Comparison of ENCODE assay signal across 19 cellular contexts in genomic region chr5:66860199-66860975, GRCh38.
DNase-seq lines count a peak whose midpoint lies in the region; ATAC-seq, FAIRE-seq and TF ChIP-seq lines count a peak whose summit lies in the region.
"Had no signal": no experiment of that assay in that cellular context is flagged by ENCODE, and none has a peak within 500 bp of the region (broad histone marks: within the 10 kb centered on the region; RNA-seq: fewer than 3 reads in every experiment).

No MANE protein-coding gene starts in this region.

- H3K9me1 ChIP-seq in endothelial cell of umbilical vein (replicated peaks; ENCODE audit: control insufficient read depth, extremely low read depth, insufficient read depth, low read length), result no peaks in the 10 kb centered on the region

- intact Hi-C loops in endothelial cell of umbilical vein (cut with micrococcal nuclease) (loop anchor here (1.0 to 2.0 kb wide), 3 partner anchors 11 to 31 kb away; no protein-coding TSS in a partner anchor), PC-3 (cut with micrococcal nuclease) (no loop called here)
- intact Hi-C loops in activated CD4-positive, alpha-beta T cell treated with anti-CD3 and anti-CD28 coated beads for 36 hours (cut with DNase I, micrococcal nuclease), result no loop called here

- H3K36me3 ChIP-seq in HUES48 (ENCODE audit: control insufficient read depth, insufficient read depth, low read length) (no peaks in the 10 kb centered on the region), endothelial cell of umbilical vein (ENCODE audit: control insufficient read depth in 2 of 2, extremely low read depth in 1 of 2, insufficient read depth in 2 of 2, low read length in 2 of 2) (peaks cover 0 to 1% of the 10 kb centered on the region in 2 experiments), PC-3 (ENCODE audit: low read depth, low read length) (no peaks in the 10 kb centered on the region)
- H3K36me3 ChIP-seq: brain microvascular endothelial cell had no signal

- no peak overlapping the region for H3K4me3 ChIP-seq in AG10803 (ENCODE audit: low read length)
- no peak overlapping the region for H3K4me3 ChIP-seq in HUES48 (ENCODE audit: low read depth, low read length)
- peak overlapping the region in 1 of 3 experiments; percentile 17 for H3K4me3 ChIP-seq in endothelial cell of umbilical vein (replicated peaks in 1 of 3; ENCODE audit: insufficient read depth in 1 of 3, low read depth in 1 of 3, low read length in 3 of 3)
- no peak overlapping the region for H3K4me3 ChIP-seq in PC-3 (ENCODE audit: low read length)

- H3K9me2 ChIP-seq in PC-3 (replicated peaks; ENCODE audit: low read length), result no peaks in the 10 kb centered on the region

- H3K27ac ChIP-seq in HUES48 (ENCODE audit: low read depth, low read length), result peak overlapping the region; percentile 34
- H3K27ac ChIP-seq in endothelial cell of umbilical vein (ENCODE audit: insufficient read depth, low read depth, low read length), result peak overlapping the region; percentile 65
- no peak overlapping the region for H3K27ac ChIP-seq in PC-3 (ENCODE audit: low read length)
- H3K27ac ChIP-seq: brain microvascular endothelial cell had no signal

- no peak for ATAC-seq in activated CD4-positive, alpha-beta T cell treated with anti-CD3 and anti-CD28 coated beads for 36 hours
- ATAC-seq in PC-3, result no peak
- ATAC-seq: stimulated activated naive CD8-positive, alpha-beta T cell treated with anti-CD3 and anti-CD28 coated beads, Interleukin-15, Interleukin-2, amounts not matched to agents 100 U/mL and 50 U/mL, for 24 hours had no signal

- dilution Hi-C loops in endothelial cell of umbilical vein (cut with MboI; ENCODE audit: extremely low pct_ligation_motif_present, low sequenced_read_pairs), result no loop called here

- H3K36me3 Mint-ChIP-seq in nephron (ENCODE audit: low read depth), result no peaks in the 10 kb centered on the region
- H3K36me3 Mint-ChIP-seq in activated CD4-positive, alpha-beta T cell treated with anti-CD3 and anti-CD28 coated beads for 36 hours (ENCODE audit: low read depth), result no peaks in the 10 kb centered on the region

- H3K4me2 ChIP-seq in endothelial cell of umbilical vein (ENCODE audit: insufficient read depth, low read length), result peak overlapping the region; percentile 68
- no peak overlapping the region for H3K4me2 ChIP-seq in PC-3 (ENCODE audit: low read length)

- no peaks in the 10 kb centered on the region for H3F3A ChIP-seq in PC-3 (ENCODE audit: low read length, unreplicated experiment)

- peaks cover 11% of the 10 kb centered on the region for H3K4me1 Mint-ChIP-seq in nephron
- H3K4me1 Mint-ChIP-seq in activated CD4-positive, alpha-beta T cell treated with anti-CD3 and anti-CD28 coated beads for 36 hours, result peaks cover 3% of the 10 kb centered on the region
- H3K4me1 Mint-ChIP-seq: activated B cell treated with CpG ODN at 0.5 μM for 24 hours, B cell had no signal

- H3K4me1 ChIP-seq in HUES48 (ENCODE audit: control insufficient read depth, insufficient read depth, low read length) (peaks cover 28% of the 10 kb centered on the region), endothelial cell of umbilical vein (ENCODE audit: control insufficient read depth, extremely low read depth, insufficient read depth, low read length) (peaks cover 68% of the 10 kb centered on the region), PC-3 (ENCODE audit: insufficient read depth, low read length) (no peaks in the 10 kb centered on the region)

- no peaks in the 10 kb centered on the region for H3K9me3 Mint-ChIP-seq in nephron
- no peaks in the 10 kb centered on the region for H3K9me3 Mint-ChIP-seq in activated CD4-positive, alpha-beta T cell treated with anti-CD3 and anti-CD28 coated beads for 36 hours (ENCODE audit: low read depth)
- H3K9me3 Mint-ChIP-seq: activated B cell treated with CpG ODN at 0.5 μM for 24 hours; T-helper 1 cell treated with Interleukin-12 subunit alpha and Interleukin-12 subunit beta and Interleukin-4 antibody, amounts not matched to agents 30 μg/mL and 1 μg/mL, for 36 hours had no signal

- peak; percentile 88 for FAIRE-seq in endothelial cell of umbilical vein (lab: Jason Lieb, UNC)
- FAIRE-seq: D721Med had no signal

- H4K20me1 ChIP-seq in endothelial cell of umbilical vein (replicated peaks; ENCODE audit: control insufficient read depth, extremely low read depth, insufficient read depth, low read length) (no peaks in the 10 kb centered on the region), PC-3 (ENCODE audit: low read length) (no peaks in the 10 kb centered on the region)

- POLR2A ChIA-PET in endothelial cell of umbilical vein (lab: Charles Lee) (interaction anchor here (0.8 to 2.4 kb wide), 2 partner anchors 12 to 31 kb away, joined by 7 to 27 read pairs; no protein-coding TSS in a partner anchor), PC-3 (lab: Charles Lee; ENCODE audit: unreplicated experiment) (no interaction called here)
- POLR2A ChIA-PET in activated CD4-positive, alpha-beta T cell treated with anti-CD3 and anti-CD28 coated beads for 36 hours (lab: Charles Lee), result no interaction called here

- H3K79me2 ChIP-seq in endothelial cell of umbilical vein (ENCODE audit: control insufficient read depth, insufficient read depth, low read length) (peaks cover 18% of the 10 kb centered on the region), PC-3 (ENCODE audit: low read length) (no peaks in the 10 kb centered on the region)

- CTCF ChIA-PET in endothelial cell of umbilical vein (lab: Charles Lee) (interaction anchor here (0.9 to 7.2 kb wide), 7 partner anchors 12 to 46 kb away, joined by 4 to 123 read pairs (median 9); no protein-coding TSS in a partner anchor), PC-3 (lab: Charles Lee) (no interaction called here)
- CTCF ChIA-PET in activated CD4-positive, alpha-beta T cell treated with anti-CD3 and anti-CD28 coated beads for 36 hours (lab: Charles Lee), result interaction anchor here (0.6 to 1.8 kb wide), 5 partner anchors 30 to 629 kb away, joined by 3 to 5 read pairs (median 4); no protein-coding TSS in a partner anchor

- peak overlapping the region; percentile 1 to 38 (median 21) for H3K4me3 Mint-ChIP-seq in nephron
- no peak overlapping the region for H3K4me3 Mint-ChIP-seq in activated CD4-positive, alpha-beta T cell treated with anti-CD3 and anti-CD28 coated beads for 36 hours
- H3K4me3 Mint-ChIP-seq: activated B cell treated with CpG ODN at 0.5 μM for 24 hours; B cell; T-helper 1 cell treated with Interleukin-12 subunit alpha and Interleukin-12 subunit beta and Interleukin-4 antibody, amounts not matched to agents 30 μg/mL and 1 μg/mL, for 36 hours had no signal

- peaks cover 5% of the 10 kb centered on the region for H3K27me3 Mint-ChIP-seq in nephron (ENCODE audit: low read depth)
- H3K27me3 Mint-ChIP-seq in activated CD4-positive, alpha-beta T cell treated with anti-CD3 and anti-CD28 coated beads for 36 hours, result peaks cover 31% of the 10 kb centered on the region

- TF ChIP-seq POLR2A in endothelial cell of umbilical vein (IDR thresholded peaks at IDR 0.05; ENCODE audit: low read depth, low read length), result no peak

- no peak overlapping the region for H3K9ac ChIP-seq in HUES48 (ENCODE audit: low read depth, low read length)
- H3K9ac ChIP-seq in endothelial cell of umbilical vein (replicated peaks; ENCODE audit: extremely low read depth, insufficient read depth, low read length), result peak overlapping the region; percentile 20
- H3K9ac ChIP-seq in PC-3 (ENCODE audit: low read length), result no peak overlapping the region

- TF ChIP-seq CTCF in AG10803 (conservative IDR thresholded peaks at IDR 0.05; ENCODE audit: low read length) (no peak), endothelial cell of umbilical vein (IDR thresholded peaks at IDR 0.05; ENCODE audit: extremely low read depth in 1 of 2, insufficient read depth in 1 of 2, low read depth in 1 of 2, low read length in 2 of 2) (no peak), nephron (IDR thresholded peaks at IDR 0.05; ENCODE audit: unreplicated experiment in 3 of 3) (no peak), PC-3 (conservative IDR thresholded peaks at IDR 0.05; ENCODE audit: low read depth, low read length) (no peak)

- H2AFZ ChIP-seq in endothelial cell of umbilical vein (ENCODE audit: low read depth, low read length), result no peak overlapping the region
- no peak overlapping the region for H2AFZ ChIP-seq in PC-3 (ENCODE audit: low read length)

- TSS peak; percentile 74 for BruUV-seq in endothelial cell of umbilical vein (replicated peaks; lab: Mats Ljungman, UMichigan)
- no TSS peak for BruUV-seq in PC-3 (replicated peaks; lab: Mats Ljungman, UMichigan)

- H3K9me3 ChIP-seq in HUES48 (ENCODE audit: control insufficient read depth, insufficient read depth, low read length), result no peaks in the 10 kb centered on the region
- no peaks in the 10 kb centered on the region for H3K9me3 ChIP-seq in endothelial cell of umbilical vein (replicated peaks; ENCODE audit: control insufficient read depth, insufficient read depth, low read length)
- no peaks in the 10 kb centered on the region for H3K9me3 ChIP-seq in PC-3 (ENCODE audit: low read length)

- peak; percentile 3 for DNase-seq in AG10803 (ENCODE audit: low read depth)
- peak; percentile 94 for DNase-seq in endothelial cell of umbilical vein (ENCODE audit: low read depth, low spot score)
- DNase-seq in stimulated activated CD4-positive, alpha-beta T cell treated with anti-CD3 and anti-CD28 coated beads, Interleukin-4, amount 100 ng/mL, for 4 hours, result no peak
- no peak for DNase-seq in activated CD4-positive, alpha-beta T cell treated with anti-CD3 and anti-CD28 coated beads for 36 hours
- no peak for DNase-seq in PC-3
- no peak for DNase-seq in amygdala (lab: John Stamatoyannopoulos, UW)
- DNase-seq: activated B cell treated with CpG ODN at 0.5 μM for 24 hours; activated naive CD4-positive, alpha-beta T cell treated with Interleukin-2 at 50 U/mL for 16 hours; brain microvascular endothelial cell; HCEC 1CT; NCI-H2081; NK-92 treated with Interleukin-12 subunit alpha and Interleukin-12 subunit beta, amount 100 ng/mL, for 24 hours; occipital lobe; stimulated activated naive CD8-positive, alpha-beta T cell treated with anti-CD3 and anti-CD28 coated beads, Interleukin-15, Interleukin-2, amounts not matched to agents 100 U/mL and 50 U/mL, for 24 hours had no signal

- H3K27me3 ChIP-seq in HUES48 (ENCODE audit: control insufficient read depth, insufficient read depth, low read length) (no peaks in the 10 kb centered on the region), endothelial cell of umbilical vein (ENCODE audit: control insufficient read depth in 2 of 2, insufficient read depth in 2 of 2, low read length in 2 of 2) (no peaks in the 10 kb centered on the region), PC-3 (ENCODE audit: low read length) (no peaks in the 10 kb centered on the region)
- H3K27me3 ChIP-seq: brain microvascular endothelial cell had no signal

- peak overlapping the region in 2 of 3 experiments; percentile 20 to 45 for H3K27ac Mint-ChIP-seq in nephron
- no peak overlapping the region for H3K27ac Mint-ChIP-seq in activated CD4-positive, alpha-beta T cell treated with anti-CD3 and anti-CD28 coated beads for 36 hours
- H3K27ac Mint-ChIP-seq: activated B cell treated with CpG ODN at 0.5 μM for 24 hours, B cell had no signal

TF ChIP-seq in endothelial cell of umbilical vein, 7 proteins besides CTCF, POLR2A, EP300 and RAD21 (continues in another document):
- TF ChIP-seq MAX (IDR thresholded peaks at IDR 0.05; ENCODE audit: insufficient read depth, insufficient read length), result peak; percentile 37

Comparison
In these comparisons a context has a peak if more than half of its experiments do, and no peak if none do; other contexts are left out.
1. DNase-seq: peak in AG10803 (single experiment) and endothelial cell of umbilical vein (single experiment); none in stimulated activated CD4-positive, alpha-beta T cell treated with anti-CD3 and anti-CD28 coated beads, Interleukin-4, amount 100 ng/mL, for 4 hours (0 of 2), activated CD4-positive, alpha-beta T cell treated with anti-CD3 and anti-CD28 coated beads for 36 hours (single experiment), PC-3 (single experiment) and amygdala (0 of 56).